In the genomic region with DNA sequence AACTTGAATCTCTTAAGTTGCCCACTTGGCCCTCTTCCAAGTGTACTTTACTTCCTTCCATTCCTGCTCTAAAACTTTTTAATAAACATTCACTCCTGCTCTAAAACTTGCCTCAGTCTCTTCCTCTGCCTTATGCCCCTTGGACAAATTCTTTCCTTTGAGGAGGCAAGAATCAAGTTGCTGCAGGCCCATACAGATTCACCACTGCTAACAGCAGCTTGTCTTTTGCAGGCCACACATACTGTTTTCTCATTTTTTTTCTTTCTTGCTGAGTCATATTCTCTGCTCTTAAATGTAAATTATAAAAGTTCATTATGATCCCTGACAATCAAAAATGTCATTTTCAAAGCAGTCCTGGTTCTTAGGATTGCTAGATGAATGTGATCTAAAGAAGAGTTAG, we compare ENCODE assay signal across 24 cellular contexts.
DNase-seq lines count a peak whose midpoint lies in the region; ATAC-seq, FAIRE-seq and TF ChIP-seq lines count a peak whose summit lies in the region.
"Had no signal": no experiment of that assay in that cellular context is flagged by ENCODE, and none has a peak within 500 bp of the region (broad histone marks: within the 10 kb centered on the region; RNA-seq: fewer than 3 reads in every experiment).

No MANE protein-coding gene starts in this region.

- H3K36me3 ChIP-seq in breast epithelium: no peaks in the 10 kb centered on the region
- H3K36me3 ChIP-seq in endothelial cell of umbilical vein (ENCODE audit: control insufficient read depth in 2 of 2, extremely low read depth in 1 of 2, insufficient read depth in 2 of 2, low read length in 2 of 2): no peaks in the 10 kb centered on the region
- no peaks in the 10 kb centered on the region for H3K36me3 ChIP-seq in upper lobe of left lung
- H3K36me3 ChIP-seq: BLaER1 had no signal

- CTCF ChIA-PET in MCF 10A (lab: Yijun Ruan, JAX) (no interaction called here), endothelial cell of umbilical vein (lab: Charles Lee) (no interaction called here)

- no peak for FAIRE-seq in endothelial cell of umbilical vein (lab: Jason Lieb, UNC)
- FAIRE-seq: A204.1, G401.6, GM12892, GM19239, H1 had no signal

- H3K9me3 ChIP-seq in breast epithelium (no peaks in the 10 kb centered on the region), endothelial cell of umbilical vein (replicated peaks; ENCODE audit: control insufficient read depth, insufficient read depth, low read length) (no peaks in the 10 kb centered on the region), upper lobe of left lung (no peaks in the 10 kb centered on the region)
- H3K9me3 ChIP-seq: BLaER1, Caco-2 had no signal

- no peak for TF ChIP-seq EP300 in upper lobe of left lung (IDR thresholded peaks at IDR 0.05)

- no peak overlapping the region for H3K4me2 ChIP-seq in endothelial cell of umbilical vein (ENCODE audit: insufficient read depth, low read length)
- H3K4me2 ChIP-seq: BLaER1 had no signal

- no peaks in the 10 kb centered on the region for H3K9me1 ChIP-seq in endothelial cell of umbilical vein (replicated peaks; ENCODE audit: control insufficient read depth, extremely low read depth, insufficient read depth, low read length)

- H3K4me3 Mint-ChIP-seq in MCF 10A (ENCODE audit: unreplicated experiment): no peak overlapping the region
- no peak overlapping the region for H3K4me3 Mint-ChIP-seq in stimulated activated memory B cell treated with anti-CD40 and anti-IgM and Interleukin-4, amounts not matched to agents 10 μg/mL and 1 μg/mL and 100 μg/mL, for 72 hours
- H3K4me3 Mint-ChIP-seq: B cell; CD4-positive, CD25-positive, alpha-beta regulatory T cell; CD8-positive, alpha-beta T cell had no signal

- BruUV-seq in MCF 10A (replicated peaks; lab: Mats Ljungman, UMichigan) (no TSS peak), endothelial cell of umbilical vein (replicated peaks; lab: Mats Ljungman, UMichigan) (no TSS peak)

- TF ChIP-seq POLR2A in breast epithelium (IDR thresholded peaks at IDR 0.05) (no peak), endothelial cell of umbilical vein (IDR thresholded peaks at IDR 0.05; ENCODE audit: low read depth, low read length) (no peak), upper lobe of left lung (IDR thresholded peaks at IDR 0.05) (no peak)

- H3K4me3 ChIP-seq in breast epithelium (no peak overlapping the region), endothelial cell of umbilical vein (replicated peaks in 1 of 3; ENCODE audit: insufficient read depth in 1 of 3, low read depth in 1 of 3, low read length in 3 of 3) (no peak overlapping the region), upper lobe of left lung (no peak overlapping the region)
- H3K4me3 ChIP-seq: BLaER1, GM23248 had no signal

- H4K20me1 ChIP-seq in endothelial cell of umbilical vein (replicated peaks; ENCODE audit: control insufficient read depth, extremely low read depth, insufficient read depth, low read length): no peaks in the 10 kb centered on the region
- H4K20me1 ChIP-seq: BLaER1 had no signal

- DNase-seq in MCF 10A (ENCODE audit: unreplicated experiment) (peak; percentile 16), breast epithelium (ENCODE audit: low spot score in 2 of 2) (no peak), endothelial cell of umbilical vein (ENCODE audit: low read depth, low spot score) (peak; percentile 23), foreskin keratinocyte (peak; percentile 50 to 84), upper lobe of left lung (no peak), NCI-H446 treated with DMSO at 0.1 percent for 48 hours (lab: John Stamatoyannopoulos, UW) (no peak)
- DNase-seq: Caco-2; CD4-positive, CD25-positive, alpha-beta regulatory T cell; CD8-positive, alpha-beta T cell; DMS153; DND-41; GM23248; H7; HCEC 1CT had no signal

- no peak overlapping the region for H3K9ac ChIP-seq in endothelial cell of umbilical vein (replicated peaks; ENCODE audit: extremely low read depth, insufficient read depth, low read length)
- H3K9ac ChIP-seq: BLaER1, GM23248 had no signal

- H3K36me3 Mint-ChIP-seq in MCF 10A (ENCODE audit: insufficient read depth, unreplicated experiment): no peaks in the 10 kb centered on the region
- no peaks in the 10 kb centered on the region for H3K36me3 Mint-ChIP-seq in stimulated activated memory B cell treated with anti-CD40 and anti-IgM and Interleukin-4, amounts not matched to agents 10 μg/mL and 1 μg/mL and 100 μg/mL, for 72 hours
- H3K36me3 Mint-ChIP-seq: CD4-positive, CD25-positive, alpha-beta regulatory T cell; CD8-positive, alpha-beta T cell had no signal

- dilution Hi-C loops in endothelial cell of umbilical vein (cut with MboI; ENCODE audit: extremely low pct_ligation_motif_present, low sequenced_read_pairs): no loop called here

- no peaks in the 10 kb centered on the region for H3K27me3 ChIP-seq in breast epithelium
- H3K27me3 ChIP-seq in endothelial cell of umbilical vein (ENCODE audit: control insufficient read depth in 2 of 2, insufficient read depth in 2 of 2, low read length in 2 of 2): no peaks in the 10 kb centered on the region
- H3K27me3 ChIP-seq in foreskin keratinocyte: no peaks in the 10 kb centered on the region
- H3K27me3 ChIP-seq in upper lobe of left lung: no peaks in the 10 kb centered on the region
- H3K27me3 ChIP-seq: BLaER1 had no signal

- no peak for TF ChIP-seq CTCF in MCF 10A (IDR thresholded peaks at IDR 0.05; ENCODE audit: unreplicated experiment)
- TF ChIP-seq CTCF in breast epithelium (IDR thresholded peaks at IDR 0.05): no peak
- no peak for TF ChIP-seq CTCF in endothelial cell of umbilical vein (IDR thresholded peaks at IDR 0.05; ENCODE audit: extremely low read depth in 1 of 2, insufficient read depth in 1 of 2, low read depth in 1 of 2, low read length in 2 of 2)
- TF ChIP-seq CTCF in foreskin keratinocyte (conservative IDR thresholded peaks at IDR 0.05): no peak
- TF ChIP-seq CTCF in upper lobe of left lung (IDR thresholded peaks at IDR 0.05): no peak

- H2AFZ ChIP-seq in endothelial cell of umbilical vein (ENCODE audit: low read depth, low read length): no peak overlapping the region
- H2AFZ ChIP-seq: GM23248 had no signal

- no peaks in the 10 kb centered on the region for H3K79me2 ChIP-seq in endothelial cell of umbilical vein (ENCODE audit: control insufficient read depth, insufficient read depth, low read length)

- intact Hi-C loops in MCF 10A (cut with micrococcal nuclease): no loop called here
- intact Hi-C loops in breast epithelium (cut with DNase I; ENCODE audit: low total_unique reads): no loop called here
- intact Hi-C loops in endothelial cell of umbilical vein (cut with micrococcal nuclease): no loop called here

- no peaks in the 10 kb centered on the region for H3K9me3 Mint-ChIP-seq in MCF 10A (ENCODE audit: unreplicated experiment)
- H3K9me3 Mint-ChIP-seq in stimulated activated memory B cell treated with anti-CD40 and anti-IgM and Interleukin-4, amounts not matched to agents 10 μg/mL and 1 μg/mL and 100 μg/mL, for 72 hours: peaks cover 9% of the 10 kb centered on the region

- no peak overlapping the region for H3K27ac ChIP-seq in breast epithelium
- no peak overlapping the region for H3K27ac ChIP-seq in endothelial cell of umbilical vein (ENCODE audit: insufficient read depth, low read depth, low read length)
- H3K27ac ChIP-seq in foreskin keratinocyte: no peak overlapping the region
- H3K27ac ChIP-seq in upper lobe of left lung: no peak overlapping the region
- H3K27ac ChIP-seq: 22Rv1, BLaER1, C4-2B, GM23248 had no signal

- no peaks in the 10 kb centered on the region for H3K4me1 ChIP-seq in breast epithelium
- H3K4me1 ChIP-seq in endothelial cell of umbilical vein (ENCODE audit: control insufficient read depth, extremely low read depth, insufficient read depth, low read length): peaks cover 11% of the 10 kb centered on the region
- peaks cover 6% of the 10 kb centered on the region for H3K4me1 ChIP-seq in foreskin keratinocyte
- no peaks in the 10 kb centered on the region for H3K4me1 ChIP-seq in upper lobe of left lung
- H3K4me1 ChIP-seq: BLaER1, Caco-2 had no signal

- POLR2A ChIA-PET in MCF 10A (lab: Yijun Ruan, JAX): no interaction called here
- POLR2A ChIA-PET in endothelial cell of umbilical vein (lab: Charles Lee): no interaction called here

- no peak overlapping the region for H3K27ac Mint-ChIP-seq in MCF 10A (ENCODE audit: low read depth, unreplicated experiment)
- H3K27ac Mint-ChIP-seq in stimulated activated memory B cell treated with anti-CD40 and anti-IgM and Interleukin-4, amounts not matched to agents 10 μg/mL and 1 μg/mL and 100 μg/mL, for 72 hours: no peak overlapping the region
- H3K27ac Mint-ChIP-seq: B cell; CD4-positive, CD25-positive, alpha-beta regulatory T cell; CD8-positive, alpha-beta T cell had no signal

- H3K4me1 Mint-ChIP-seq in MCF 10A (ENCODE audit: insufficient read depth, unreplicated experiment): peaks cover 13% of the 10 kb centered on the region
- H3K4me1 Mint-ChIP-seq in stimulated activated memory B cell treated with anti-CD40 and anti-IgM and Interleukin-4, amounts not matched to agents 10 μg/mL and 1 μg/mL and 100 μg/mL, for 72 hours: no peaks in the 10 kb centered on the region
- H3K4me1 Mint-ChIP-seq: B cell; CD4-positive, CD25-positive, alpha-beta regulatory T cell had no signal

- ATAC-seq in foreskin keratinocyte (peak; percentile 55), upper lobe of left lung (ENCODE audit: low FRiP score in 2 of 2) (no peak)
- ATAC-seq in stimulated activated memory B cell treated with anti-CD40 and anti-IgM and Interleukin-4, amounts not matched to agents 10 μg/mL and 1 μg/mL and 100 μg/mL, for 72 hours: no peak
- ATAC-seq: CD8-positive, alpha-beta T cell had no signal

- no peaks in the 10 kb centered on the region for H3K27me3 Mint-ChIP-seq in MCF 10A (ENCODE audit: insufficient read depth, unreplicated experiment)
- no peaks in the 10 kb centered on the region for H3K27me3 Mint-ChIP-seq in stimulated activated memory B cell treated with anti-CD40 and anti-IgM and Interleukin-4, amounts not matched to agents 10 μg/mL and 1 μg/mL and 100 μg/mL, for 72 hours
- H3K27me3 Mint-ChIP-seq: B cell; CD4-positive, CD25-positive, alpha-beta regulatory T cell had no signal

TF ChIP-seq in endothelial cell of umbilical vein, 7 proteins besides CTCF, POLR2A, EP300 and RAD21:
- no peak for TF ChIP-seq EZH2 (IDR thresholded peaks at IDR 0.05; ENCODE audit: borderline replicate concordance, low read depth, low read length, severe bottlenecking)
- no peak for TF ChIP-seq MAX (IDR thresholded peaks at IDR 0.05; ENCODE audit: insufficient read depth, insufficient read length)
- peak; percentile 10 for TF ChIP-seq FOS (IDR thresholded peaks at IDR 0.05; ENCODE audit: borderline replicate concordance, insufficient read depth, low read length)
- TF ChIP-seq GATA2 (IDR thresholded peaks at IDR 0.05; ENCODE audit: insufficient read depth, insufficient read length, low read depth, low read length): no peak
- no peak for TF ChIP-seq POLR2AphosphoS5 (IDR thresholded peaks at IDR 0.05; ENCODE audit: insufficient read depth, low read depth, low read length)

Comparison
In these comparisons a context has a peak if more than half of its experiments do, and no peak if none do; other contexts are left out.
1. DNase-seq: peak in MCF 10A (single experiment), endothelial cell of umbilical vein (single experiment) and foreskin keratinocyte (2 of 2); none in breast epithelium (0 of 2), upper lobe of left lung (0 of 2) and NCI-H446 treated with DMSO at 0.1 percent for 48 hours (single experiment).